8 cellular contexts compared by ENCODE assay signal in genomic region chr14:63542231-63542999, GRCh38. TPM values are rescaled to one million over a fixed set of nuclear protein-coding genes. Genes with fewer than 3 reads are reported as not detected.
DNase-seq lines count a peak whose midpoint lies in the region; ATAC-seq and TF ChIP-seq lines count a peak whose summit lies in the region.

No MANE protein-coding gene starts in this region.

- H3K27me3 ChIP-seq in HCT116 (ENCODE audit: insufficient read depth, low read length) (no peaks in the 10 kb centered on the region), smooth muscle cell (ENCODE audit: low read depth) (no peaks in the 10 kb centered on the region)

- H2AFZ ChIP-seq in HCT116 (ENCODE audit: low read depth, low read length, poor library complexity, severe bottlenecking) (no peak overlapping the region), smooth muscle cell (ENCODE audit: low read depth) (peak overlapping the region; percentile 84)

- DNase-seq in NCI-H146 (lab: John Stamatoyannopoulos, UW): peak; percentile 52
- DNase-seq in NCI-H146 treated with DMSO at 0.1 percent for 48 hours (lab: John Stamatoyannopoulos, UW; ENCODE audit: unreplicated experiment): no peak
- DNase-seq in HCT116 (ENCODE audit: low read depth, low spot score): no peak
- peak; percentile 18 for DNase-seq in NCI-H2227 treated with DMSO at 0.1 percent for 48 hours (lab: John Stamatoyannopoulos, UW)
- peak; percentile 48 for DNase-seq in astrocyte of the hippocampus (ENCODE audit: low read depth, low spot score)
- DNase-seq in smooth muscle cell (lab: John Stamatoyannopoulos, UW; ENCODE audit: unreplicated experiment): no peak
- DNase-seq in GDM1 (lab: John Stamatoyannopoulos, UW): no peak

- H3F3A ChIP-seq in smooth muscle cell (ENCODE audit: low read depth): peaks cover 5% of the 10 kb centered on the region

- H3K79me2 ChIP-seq in HCT116 (ENCODE audit: insufficient read depth, low read length): peaks cover 51% of the 10 kb centered on the region
- peaks cover 54% of the 10 kb centered on the region for H3K79me2 ChIP-seq in smooth muscle cell (ENCODE audit: low read depth)

- 1% methylated on average over 21 of the region's 46 CpGs for WGBS in smooth muscle cell (ENCODE audit: low lambda C conversion rate)

- H3K9ac ChIP-seq in HCT116 (ENCODE audit: low read length) (peak overlapping the region; percentile 81), smooth muscle cell (ENCODE audit: low read depth) (peak overlapping the region; percentile 86)

- peak; percentile 17 for ATAC-seq in HCT116

- CTCF ChIA-PET in HCT116 (lab: Charles Lee): interaction anchor here (2.0 to 2.6 kb wide), 2 partner anchors 154 to 228 kb away, joined by 6 to 21 read pairs; no protein-coding TSS in a partner anchor

- TF ChIP-seq RAD21 in HCT116 (IDR thresholded peaks at IDR 0.05; ENCODE audit: low read depth): no peak

- POLR2A ChIA-PET in HCT116 (lab: Charles Lee): interaction anchor here (0.7 to 1.5 kb wide), 5 partner anchors 56 to 228 kb away, joined by 3 to 7 read pairs (median 3); partner anchors contain the start of gene WDR89

- no peak for TF ChIP-seq POLR2A in HCT116 (IDR thresholded peaks at IDR 0.05; ENCODE audit: borderline replicate concordance, extremely low read depth, insufficient read depth, insufficient read length)

- peaks cover 4 to 22% of the 10 kb centered on the region in 2 experiments; a peak in 3 of 4 replicates for H3K4me1 ChIP-seq in HCT116 (ENCODE audit: control insufficient read depth in 1 of 2, insufficient read depth in 2 of 2, low read length in 2 of 2)
- H3K4me1 ChIP-seq in smooth muscle cell (ENCODE audit: low read depth): peaks cover 16% of the 10 kb centered on the region

- intact Hi-C loops in HCT116 (cut with micrococcal nuclease): loop anchor here (2.0 to 10.0 kb wide), 2 partner anchors 154 to 232 kb away; no protein-coding TSS in a partner anchor

- H4K20me1 ChIP-seq in HCT116 (ENCODE audit: insufficient read depth) (no peaks in the 10 kb centered on the region), smooth muscle cell (ENCODE audit: low read depth) (peaks cover 46% of the 10 kb centered on the region)

- no peaks in the 10 kb centered on the region for H3K9me2 ChIP-seq in HCT116 (ENCODE audit: insufficient read depth)

- TF ChIP-seq CTCF in HCT116 (IDR thresholded peaks at IDR 0.05 in 2 of 3, conservative IDR thresholded peaks at IDR 0.05 in 1 of 3; ENCODE audit: borderline replicate concordance in 1 of 3, insufficient read depth in 1 of 3, low read depth in 2 of 3, low read length in 2 of 3) (no peak), smooth muscle cell (IDR thresholded peaks at IDR 0.05; ENCODE audit: borderline replicate concordance, insufficient read depth, poor library complexity, severe bottlenecking) (no peak)

- H3K4me3 ChIP-seq in HCT116 (replicated peaks in 1 of 2; ENCODE audit: low read depth in 1 of 2, low read length in 2 of 2) (peak overlapping the region; percentile 96 to 97), iPS-18c (ENCODE audit: insufficient read depth, low read depth, low read length) (peak overlapping the region; percentile 85), smooth muscle cell (peak overlapping the region; percentile 94)

- H3K4me2 ChIP-seq in HCT116 (ENCODE audit: low read length): peak overlapping the region; percentile 82
- H3K4me2 ChIP-seq in smooth muscle cell: peak overlapping the region; percentile 97

- RAD21 ChIA-PET in HCT116 (lab: Charles Lee; ENCODE audit: low non-redundant PET in 1 of 2, low total read pairs in 2 of 2, uncharacterized antibody in 2 of 2, unreplicated experiment in 2 of 2): interaction anchor here (0.6 to 1.1 kb wide), 3 partner anchors 76 to 228 kb away, joined by 3 to 4 read pairs (median 3); no protein-coding TSS in a partner anchor

- H3K9me3 ChIP-seq in HCT116 (ENCODE audit: control insufficient read depth in 1 of 2, insufficient read depth in 1 of 2, low read depth in 1 of 2, low read length in 2 of 2): no peaks in the 10 kb centered on the region
- no peaks in the 10 kb centered on the region for H3K9me3 ChIP-seq in iPS-18c (ENCODE audit: control insufficient read depth, insufficient read depth, low read length)
- H3K9me3 ChIP-seq in smooth muscle cell (replicated peaks; ENCODE audit: low read depth): no peaks in the 10 kb centered on the region

- no TSS peak for BruUV-seq in HCT116 (replicated peaks; lab: Mats Ljungman, UMichigan)

- H3K36me3 ChIP-seq in HCT116 (ENCODE audit: control insufficient read depth in 1 of 2, insufficient read depth in 2 of 2, low read length in 2 of 2): peaks cover 13 to 17% of the 10 kb centered on the region in 2 experiments
- H3K36me3 ChIP-seq in smooth muscle cell (ENCODE audit: low read depth): peaks cover 9% of the 10 kb centered on the region

- H3K27ac ChIP-seq in HCT116 (ENCODE audit: low read depth, low read length) (peak overlapping the region; percentile 91), smooth muscle cell (ENCODE audit: low read depth) (peak overlapping the region; percentile 84)

TF ChIP-seq in HCT116, 20 proteins besides CTCF, POLR2A, EP300 and RAD21:
- TF ChIP-seq EZH2phosphoT487 (IDR thresholded peaks at IDR 0.05; ENCODE audit: borderline replicate concordance) (no peak), SP1 (IDR thresholded peaks at IDR 0.05; ENCODE audit: low read depth) (no peak), POLR2AphosphoS5 (IDR thresholded peaks at IDR 0.05; ENCODE audit: low read depth, low read length) (no peak), SIN3A (IDR thresholded peaks at IDR 0.05; ENCODE audit: low read depth) (no peak), EGR1 (IDR thresholded peaks at IDR 0.05; ENCODE audit: low read depth) (no peak), REST (IDR thresholded peaks at IDR 0.05; ENCODE audit: low read depth) (no peak), EZH2 (IDR thresholded peaks at IDR 0.05) (no peak), TCF7L2 (IDR thresholded peaks at IDR 0.05; ENCODE audit: borderline replicate concordance, extremely low read depth, insufficient read depth, insufficient read length) (no peak), ELF1 (IDR thresholded peaks at IDR 0.05; ENCODE audit: borderline replicate concordance, low read depth) (no peak), MAX (IDR thresholded peaks at IDR 0.05) (no peak; the same call in 1 of the 2 replicates), ATF3 (IDR thresholded peaks at IDR 0.05) (no peak), JUND (IDR thresholded peaks at IDR 0.05) (no peak), YY1 (IDR thresholded peaks at IDR 0.05; ENCODE audit: extremely low read depth, insufficient replicate concordance, low read depth, low read length) (no peak), SRF (IDR thresholded peaks at IDR 0.05; ENCODE audit: low read depth) (no peak), FOSL1 (IDR thresholded peaks at IDR 0.05; ENCODE audit: low read depth) (no peak)
- TF ChIP-seq, protein P1, sequence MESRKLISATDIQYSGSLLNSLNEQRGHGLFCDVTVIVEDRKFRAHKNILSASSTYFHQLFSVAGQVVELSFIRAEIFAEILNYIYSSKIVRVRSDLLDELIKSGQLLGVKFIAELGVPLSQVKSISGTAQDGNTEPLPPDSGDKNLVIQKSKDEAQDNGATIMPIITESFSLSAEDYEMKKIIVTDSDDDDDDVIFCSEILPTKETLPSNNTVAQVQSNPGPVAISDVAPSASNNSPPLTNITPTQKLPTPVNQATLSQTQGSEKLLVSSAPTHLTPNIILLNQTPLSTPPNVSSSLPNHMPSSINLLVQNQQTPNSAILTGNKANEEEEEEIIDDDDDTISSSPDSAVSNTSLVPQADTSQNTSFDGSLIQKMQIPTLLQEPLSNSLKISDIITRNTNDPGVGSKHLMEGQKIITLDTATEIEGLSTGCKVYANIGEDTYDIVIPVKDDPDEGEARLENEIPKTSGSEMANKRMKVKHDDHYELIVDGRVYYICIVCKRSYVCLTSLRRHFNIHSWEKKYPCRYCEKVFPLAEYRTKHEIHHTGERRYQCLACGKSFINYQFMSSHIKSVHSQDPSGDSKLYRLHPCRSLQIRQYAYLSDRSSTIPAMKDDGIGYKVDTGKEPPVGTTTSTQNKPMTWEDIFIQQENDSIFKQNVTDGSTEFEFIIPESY (IDR thresholded peaks at IDR 0.05; ENCODE audit: extremely low read depth, insufficient replicate concordance, low read length): no peak

RNA-seq across cellular contexts. Expression of gene PPP2R5E, which starts 0.8 kb away (rescaled TPM):
- total RNA-seq in HCT116 (2021; ENCODE audit: unreplicated experiment) (45.0 TPM), smooth muscle cell (25.7 and 47.7 TPM in 2 replicates)
- polyA plus RNA-seq in HCT116 (2012): 9.8 and 14.3 TPM in 2 replicates
- 30.4 and 31.7 TPM in 2 replicates for polyA plus RNA-seq in smooth muscle cell

Comparison
In these comparisons a context has a peak if more than half of its experiments do, and no peak if none do; other contexts are left out.
1. DNase-seq: peak in NCI-H146 (single experiment), NCI-H2227 treated with DMSO at 0.1 percent for 48 hours (single experiment) and astrocyte of the hippocampus (single experiment); none in NCI-H146 treated with DMSO at 0.1 percent for 48 hours (single experiment), HCT116 (single experiment), smooth muscle cell (single experiment) and GDM1 (single experiment).
2. Peak in every context shown above with its lines, with median percentiles within 50 percentile points of each other: H3K4me3 ChIP-seq.